20 cellular contexts compared by ENCODE assay signal in the genomic region with DNA sequence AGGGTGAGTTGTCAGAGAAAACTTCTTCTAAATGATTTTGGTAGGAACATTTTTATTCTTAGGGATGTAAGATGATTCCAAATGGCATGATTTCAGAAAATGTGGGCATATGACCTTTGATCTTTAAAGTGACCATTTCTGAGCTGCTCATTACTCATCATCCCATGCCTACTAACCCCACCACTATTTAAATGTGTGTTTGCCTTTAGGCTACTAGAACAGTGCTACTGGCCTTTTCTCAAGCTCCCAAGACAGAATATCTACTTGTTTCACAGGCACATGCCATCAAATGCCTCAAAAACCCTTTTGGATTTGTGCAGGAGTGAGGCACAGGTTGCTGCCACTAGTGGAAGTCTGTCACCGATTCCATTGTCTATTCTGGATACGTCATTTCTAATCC.
DNase-seq lines count a peak whose midpoint lies in the region; ATAC-seq and TF ChIP-seq lines count a peak whose summit lies in the region.
"Had no signal": no experiment of that assay in that cellular context is flagged by ENCODE, and none has a peak within 500 bp of the region (broad histone marks: within the 10 kb centered on the region; RNA-seq: fewer than 3 reads in every experiment).

No MANE protein-coding gene starts in this region.

- no peak for TF ChIP-seq CTCF in HFFc6 (IDR thresholded peaks at IDR 0.05)

- peaks cover 11% of the 10 kb centered on the region for H3K4me1 Mint-ChIP-seq in HFFc6 (ENCODE audit: low read depth)
- H3K4me1 Mint-ChIP-seq in activated T-cell treated with anti-CD3 and anti-CD28 coated beads, Interleukin-2, amount 50 U/mL, for 4 hours (ENCODE audit: low read depth): no peaks in the 10 kb centered on the region

- peak; percentile 5 for DNase-seq in A172 (ENCODE audit: low spot score)
- DNase-seq in HFFc6: peak; percentile 23
- DNase-seq in RPMI7951 (ENCODE audit: low read depth): peak; percentile 31
- peak; percentile 58 for DNase-seq in islet precursor cell
- DNase-seq in activated T-cell treated with anti-CD3 and anti-CD28 coated beads, Interleukin-2, amount 50 U/mL, for 4 hours: no peak
- no peak for DNase-seq in medulla oblongata (ENCODE audit: extremely low spot score)
- no peak for DNase-seq in NCI-H187 (lab: John Stamatoyannopoulos, UW)
- no peak for DNase-seq in retina
- DNase-seq: 8988T; CD4-positive, alpha-beta T cell; DND-41; Karpas-422; NCI-H1417; NCI-H2029; NCI-H2171 treated with DMSO at 0.1 percent for 48 hours; NCI-H510A; NCI-H82; RPMI8226; SJCRH30 had no signal

- peaks cover 6% of the 10 kb centered on the region for H3K36me3 Mint-ChIP-seq in HFFc6 (ENCODE audit: low read depth)
- H3K36me3 Mint-ChIP-seq in activated T-cell treated with anti-CD3 and anti-CD28 coated beads, Interleukin-2, amount 50 U/mL, for 4 hours (ENCODE audit: insufficient read depth): no peaks in the 10 kb centered on the region

- no peak for ATAC-seq in activated T-cell treated with anti-CD3 and anti-CD28 coated beads, Interleukin-2, amount 50 U/mL, for 4 hours

- H3K27me3 Mint-ChIP-seq in HFFc6 (ENCODE audit: insufficient read depth): no peaks in the 10 kb centered on the region
- no peaks in the 10 kb centered on the region for H3K27me3 Mint-ChIP-seq in activated T-cell treated with anti-CD3 and anti-CD28 coated beads, Interleukin-2, amount 50 U/mL, for 4 hours (ENCODE audit: low read depth)
- H3K27me3 Mint-ChIP-seq: B cell; CD4-positive, alpha-beta T cell had no signal

- H3K4me3 Mint-ChIP-seq in HFFc6: no peak overlapping the region
- no peak overlapping the region for H3K4me3 Mint-ChIP-seq in activated T-cell treated with anti-CD3 and anti-CD28 coated beads, Interleukin-2, amount 50 U/mL, for 4 hours
- H3K4me3 Mint-ChIP-seq: B cell; CD4-positive, alpha-beta T cell had no signal

- peak overlapping the region; percentile 16; the same call in 1 of the 2 replicates for H3K27ac Mint-ChIP-seq in HFFc6
- H3K27ac Mint-ChIP-seq: B cell; CD4-positive, alpha-beta T cell had no signal

- peaks cover 12% of the 10 kb centered on the region for H3K9me3 Mint-ChIP-seq in HFFc6
- peaks cover 15% of the 10 kb centered on the region for H3K9me3 Mint-ChIP-seq in activated T-cell treated with anti-CD3 and anti-CD28 coated beads, Interleukin-2, amount 50 U/mL, for 4 hours

Comparison
In these comparisons a context has a peak if more than half of its experiments do, and no peak if none do; other contexts are left out.
1. DNase-seq: peak in A172 (single experiment), HFFc6 (single experiment), RPMI7951 (single experiment) and islet precursor cell (single experiment); none in activated T-cell treated with anti-CD3 and anti-CD28 coated beads, Interleukin-2, amount 50 U/mL, for 4 hours (single experiment), medulla oblongata (single experiment), NCI-H187 (0 of 2) and retina (single experiment).